Comparison of ENCODE assay signal across 32 cellular contexts in the genomic region with DNA sequence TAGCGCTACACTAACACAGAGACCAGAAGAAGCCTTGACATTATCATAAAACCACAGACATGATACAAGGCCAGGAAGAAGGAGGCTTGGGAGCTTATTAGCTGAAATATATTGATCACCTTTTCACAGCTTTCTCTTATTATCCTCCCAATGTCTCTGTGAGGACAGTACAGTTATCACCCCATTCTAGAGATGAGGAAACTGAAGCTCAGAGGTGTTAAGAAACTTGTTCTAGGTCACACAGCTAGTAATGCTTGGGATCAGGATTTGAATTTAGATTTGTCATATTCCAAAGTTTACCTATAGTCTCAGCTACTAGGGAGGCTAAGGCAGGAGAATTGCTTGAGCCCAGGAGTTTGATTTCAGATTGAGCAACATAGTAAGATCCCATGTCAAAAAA.
"Had no signal": no experiment of that assay in that cellular context is flagged by ENCODE, and none has a peak within 500 bp of the region (broad histone marks: within the 10 kb centered on the region; RNA-seq: fewer than 3 reads in every experiment).

No MANE protein-coding gene starts in this region.

- H3K27ac Mint-ChIP-seq: activated B cell treated with CpG ODN at 0.5 μM for 24 hours; activated CD4-positive, alpha-beta memory T cell treated with anti-CD3 and anti-CD28 coated beads, Interleukin-2, amount 10 ng/mL, durations not matched to agents 7 days and 5 days; activated CD4-positive, alpha-beta T cell treated with anti-CD3 and anti-CD28 coated beads, Interleukin-2, amount 10 ng/mL, durations not matched to agents 7 days and 5 days; activated CD8-positive, alpha-beta memory T cell treated with anti-CD3 and anti-CD28 coated beads, Interleukin-2, amount 10 ng/mL, durations not matched to agents 7 days and 5 days; activated CD8-positive, alpha-beta T cell treated with anti-CD3 and anti-CD28 coated beads, Interleukin-2, amount 10 ng/mL, durations not matched to agents 7 days and 5 days; activated naive CD4-positive, alpha-beta T cell treated with anti-CD3 and anti-CD28 coated beads, Interleukin-2, amount 10 ng/mL, durations not matched to agents 7 days and 5 days; activated naive CD4-positive, alpha-beta T cell treated with anti-CD3 and anti-CD28 coated beads, Interleukin-2, amount 50 U/mL, for 24 hours; activated naive CD8-positive, alpha-beta T cell; activated naive CD8-positive, alpha-beta T cell treated with anti-CD3 and anti-CD28 coated beads, Interleukin-2, amount 10 ng/mL, durations not matched to agents 7 days and 5 days; activated naive CD8-positive, alpha-beta T cell treated with anti-CD3 and anti-CD28 coated beads, Interleukin-2, amount 50 U/mL, for 24 hours; activated T-cell treated with anti-CD3 and anti-CD28 coated beads, Interleukin-2, amount 50 U/mL, for 24 hours; activated T-helper 2 cell treated with anti-CD3 and anti-CD28 coated beads, Interferon-gamma antibody, Interleukin-2, Interleukin-4, amounts not matched to agents 10 μg/mL and 5 μg/mL and 100 μg/mL, durations not matched to agents 14 hours and 24 hours and 36 hours; T-helper 1 cell treated with Interleukin-12 subunit alpha and Interleukin-12 subunit beta and Interleukin-4 antibody, amounts not matched to agents 30 μg/mL and 1 μg/mL, for 36 hours; T-helper 2 cell treated with Interferon-gamma antibody and Interleukin-4, amounts not matched to agents 5 μg/mL and 100 μg/mL, for 36 hours had no signal

- H3K4me3 ChIP-seq: ascending aorta had no signal

- H3K9me3 ChIP-seq: ascending aorta had no signal

- H3K36me3 ChIP-seq: ascending aorta had no signal

- H3K36me3 Mint-ChIP-seq: activated CD8-positive, alpha-beta memory T cell treated with anti-CD3 and anti-CD28 coated beads, Interleukin-2, amount 10 ng/mL, durations not matched to agents 7 days and 5 days; activated naive CD4-positive, alpha-beta T cell treated with anti-CD3 and anti-CD28 coated beads, Interleukin-2, amount 10 ng/mL, durations not matched to agents 7 days and 5 days; activated naive CD8-positive, alpha-beta T cell; activated naive CD8-positive, alpha-beta T cell treated with anti-CD3 and anti-CD28 coated beads, Interleukin-2, amount 10 ng/mL, durations not matched to agents 7 days and 5 days; brain had no signal

- H3K4me3 Mint-ChIP-seq: activated B cell treated with CpG ODN at 0.5 μM for 24 hours; activated CD4-positive, alpha-beta memory T cell treated with anti-CD3 and anti-CD28 coated beads, Interleukin-2, amount 10 ng/mL, durations not matched to agents 7 days and 5 days; activated CD4-positive, alpha-beta T cell treated with anti-CD3 and anti-CD28 coated beads, Interleukin-2, amount 10 ng/mL, durations not matched to agents 7 days and 5 days; activated CD8-positive, alpha-beta memory T cell treated with anti-CD3 and anti-CD28 coated beads, Interleukin-2, amount 10 ng/mL, durations not matched to agents 7 days and 5 days; activated CD8-positive, alpha-beta T cell treated with anti-CD3 and anti-CD28 coated beads, Interleukin-2, amount 10 ng/mL, durations not matched to agents 7 days and 5 days; activated naive CD4-positive, alpha-beta T cell treated with anti-CD3 and anti-CD28 coated beads, Interleukin-2, amount 10 ng/mL, durations not matched to agents 7 days and 5 days; activated naive CD4-positive, alpha-beta T cell treated with anti-CD3 and anti-CD28 coated beads, Interleukin-2, amount 50 U/mL, for 24 hours; activated naive CD8-positive, alpha-beta T cell; activated naive CD8-positive, alpha-beta T cell treated with anti-CD3 and anti-CD28 coated beads, Interleukin-2, amount 10 ng/mL, durations not matched to agents 7 days and 5 days; activated naive CD8-positive, alpha-beta T cell treated with anti-CD3 and anti-CD28 coated beads, Interleukin-2, amount 50 U/mL, for 24 hours; activated T-cell treated with anti-CD3 and anti-CD28 coated beads, Interleukin-2, amount 50 U/mL, for 24 hours; brain; T-helper 1 cell treated with Interleukin-12 subunit alpha and Interleukin-12 subunit beta and Interleukin-4 antibody, amounts not matched to agents 30 μg/mL and 1 μg/mL, for 36 hours; T-helper 2 cell treated with Interferon-gamma antibody and Interleukin-4, amounts not matched to agents 5 μg/mL and 100 μg/mL, for 36 hours had no signal

- H3K27ac ChIP-seq: ascending aorta, VCaP had no signal

- DNase-seq: activated B cell treated with CpG ODN at 0.5 μM for 24 hours; activated CD4-positive, alpha-beta memory T cell treated with anti-CD3 and anti-CD28 coated beads, Interleukin-2, amount 10 ng/mL, durations not matched to agents 7 days and 5 days; activated CD4-positive, alpha-beta T cell treated with anti-CD3 and anti-CD28 coated beads for 4 hours; activated CD4-positive, alpha-beta T cell treated with anti-CD3 and anti-CD28 coated beads, Interleukin-2, amount 10 ng/mL, durations not matched to agents 7 days and 5 days; activated CD4-positive, alpha-beta T cell treated with anti-CD3 and anti-CD28 coated beads, Interleukin-2, amount 50 U/mL, for 48 hours; activated CD4-positive, CD25-positive, alpha-beta regulatory T cell treated with anti-CD3 and anti-CD28 coated beads, Interleukin-2, amount 50 U/mL, for 72 hours; activated CD8-positive, alpha-beta memory T cell treated with anti-CD3 and anti-CD28 coated beads for 24 hours; activated CD8-positive, alpha-beta memory T cell treated with anti-CD3 and anti-CD28 coated beads, Interleukin-2, amount 10 ng/mL, durations not matched to agents 7 days and 5 days; activated CD8-positive, alpha-beta memory T cell treated with anti-CD3 and anti-CD28 coated beads, Interleukin-2, amount 50 U/mL, for 48 hours; activated CD8-positive, alpha-beta T cell treated with anti-CD3 and anti-CD28 coated beads, Interleukin-2, amount 10 ng/mL, durations not matched to agents 7 days and 5 days; activated effector memory CD4-positive, alpha-beta T cell treated with Interleukin-2 at 50 U/mL for 16 hours; activated gamma-delta T cell; activated naive CD4-positive, alpha-beta T cell treated with anti-CD3 and anti-CD28 coated beads, Interleukin-2, amount 10 ng/mL, durations not matched to agents 7 days and 5 days; activated naive CD4-positive, alpha-beta T cell treated with Interleukin-2 at 50 U/mL for 16 hours; activated naive CD8-positive, alpha-beta T cell treated with anti-CD3 and anti-CD28 coated beads, Interleukin-2, amount 10 ng/mL, durations not matched to agents 7 days and 5 days; activated naive CD8-positive, alpha-beta T cell treated with anti-CD3 and anti-CD28 coated beads, Interleukin-2, amount 50 U/mL, for 24 hours; activated T-cell treated with anti-CD3 and anti-CD28 coated beads, Interleukin-2, amount 50 U/mL, for 24 hours; activated T-cell treated with anti-CD3 and anti-CD28 coated beads, Interleukin-2, amount 50 U/mL, for 48 hours; amygdala; anterior cingulate cortex; central memory CD4-positive, alpha-beta T cell; T-helper 2 cell; T-helper 9 cell had no signal

- FAIRE-seq: TTC549 had no signal

- H3K4me1 Mint-ChIP-seq: activated B cell treated with CpG ODN at 0.5 μM for 24 hours; activated CD4-positive, alpha-beta memory T cell treated with anti-CD3 and anti-CD28 coated beads, Interleukin-2, amount 10 ng/mL, durations not matched to agents 7 days and 5 days; activated CD4-positive, alpha-beta T cell treated with anti-CD3 and anti-CD28 coated beads, Interleukin-2, amount 10 ng/mL, durations not matched to agents 7 days and 5 days; activated CD8-positive, alpha-beta memory T cell treated with anti-CD3 and anti-CD28 coated beads, Interleukin-2, amount 10 ng/mL, durations not matched to agents 7 days and 5 days; activated naive CD4-positive, alpha-beta T cell treated with anti-CD3 and anti-CD28 coated beads, Interleukin-2, amount 10 ng/mL, durations not matched to agents 7 days and 5 days; activated naive CD4-positive, alpha-beta T cell treated with anti-CD3 and anti-CD28 coated beads, Interleukin-2, amount 50 U/mL, for 24 hours; activated naive CD8-positive, alpha-beta T cell treated with anti-CD3 and anti-CD28 coated beads, Interleukin-2, amount 10 ng/mL, durations not matched to agents 7 days and 5 days; activated naive CD8-positive, alpha-beta T cell treated with anti-CD3 and anti-CD28 coated beads, Interleukin-2, amount 50 U/mL, for 24 hours had no signal

- ATAC-seq: activated CD8-positive, alpha-beta memory T cell treated with anti-CD3 and anti-CD28 coated beads, Interleukin-2, amount 10 ng/mL, durations not matched to agents 7 days and 5 days; activated CD8-positive, alpha-beta T cell treated with anti-CD3 and anti-CD28 coated beads, Interleukin-2, amount 10 ng/mL, durations not matched to agents 7 days and 5 days; activated naive CD8-positive, alpha-beta T cell treated with anti-CD3 and anti-CD28 coated beads, Interleukin-2, amount 50 U/mL, for 24 hours had no signal

- H3K27me3 ChIP-seq: ascending aorta had no signal

- H3K9me3 Mint-ChIP-seq: activated CD4-positive, alpha-beta memory T cell treated with anti-CD3 and anti-CD28 coated beads, Interleukin-2, amount 10 ng/mL, durations not matched to agents 7 days and 5 days; activated CD4-positive, alpha-beta T cell treated with anti-CD3 and anti-CD28 coated beads, Interleukin-2, amount 10 ng/mL, durations not matched to agents 7 days and 5 days; activated naive CD4-positive, alpha-beta T cell treated with anti-CD3 and anti-CD28 coated beads, Interleukin-2, amount 10 ng/mL, durations not matched to agents 7 days and 5 days; activated naive CD8-positive, alpha-beta T cell treated with anti-CD3 and anti-CD28 coated beads, Interleukin-2, amount 10 ng/mL, durations not matched to agents 7 days and 5 days; activated T-helper 2 cell treated with anti-CD3 and anti-CD28 coated beads, Interferon-gamma antibody, Interleukin-2, Interleukin-4, amounts not matched to agents 10 μg/mL and 5 μg/mL and 100 μg/mL, durations not matched to agents 14 hours and 24 hours and 36 hours; T-helper 1 cell treated with Interleukin-12 subunit alpha and Interleukin-12 subunit beta and Interleukin-4 antibody, amounts not matched to agents 30 μg/mL and 1 μg/mL, for 36 hours had no signal

- H3K4me1 ChIP-seq: ascending aorta had no signal
